15 cellular contexts compared by ENCODE assay signal in the genomic region with DNA sequence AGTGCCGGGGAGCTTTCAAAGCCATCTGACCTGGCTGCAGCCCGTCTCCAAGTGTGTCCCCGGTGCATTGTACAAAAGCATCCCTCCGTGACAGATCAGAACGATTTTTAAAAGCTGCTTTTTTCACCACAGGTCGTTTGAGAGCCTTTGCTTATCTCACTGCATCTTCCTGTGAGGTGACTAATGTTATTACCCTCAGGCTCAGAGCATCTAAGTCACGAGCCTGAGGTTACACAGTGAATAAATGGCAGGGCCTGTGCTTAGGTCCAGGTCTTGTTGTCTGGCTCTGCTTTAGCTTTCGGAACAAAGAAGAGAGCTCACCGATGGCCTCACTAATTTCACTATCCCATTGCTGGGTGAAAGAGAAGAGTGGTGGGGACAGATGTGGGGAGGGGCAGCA.
"Had no signal": no experiment of that assay in that cellular context is flagged by ENCODE, and none has a peak within 500 bp of the region (broad histone marks: within the 10 kb centered on the region; RNA-seq: fewer than 3 reads in every experiment).

No MANE protein-coding gene starts in this region.

- H3K4me3 ChIP-seq: heart left ventricle, prostate gland, sigmoid colon, upper lobe of left lung had no signal

- DNase-seq: activated B cell treated with CpG ODN at 0.5 μM for 24 hours; activated CD4-positive, alpha-beta T cell treated with anti-CD3 and anti-CD28 coated beads, Interleukin-2, amount 10 ng/mL, durations not matched to agents 7 days and 5 days; activated effector memory CD4-positive, alpha-beta T cell treated with Interleukin-2 at 50 U/mL for 16 hours; activated T-cell treated with anti-CD3 and anti-CD28 coated beads for 4 hours; mesenchymal stem cell; occipital lobe; sigmoid colon; stimulated activated CD4-positive, alpha-beta T cell treated with anti-CD3 and anti-CD28 coated beads, Interleukin-12 subunit alpha, Interleukin-12 subunit beta, amount 100 ng/mL, for 4 hours; stimulated activated naive CD4-positive, alpha-beta T cell; substantia nigra had no signal

- ATAC-seq: left lobe of liver; natural killer cell treated with Interleukin-12 subunit alpha and Interleukin-12 subunit beta and Interleukin-15 and Interleukin-18, amount 100 ng/mL, for 72 hours had no signal

- H3K4me1 ChIP-seq: prostate gland, sigmoid colon, upper lobe of left lung had no signal

- H3K36me3 ChIP-seq: prostate gland, upper lobe of left lung had no signal

- H3K27ac ChIP-seq: prostate gland, sigmoid colon, upper lobe of left lung had no signal

- H3K9me3 ChIP-seq: heart left ventricle, prostate gland, sigmoid colon, upper lobe of left lung had no signal

- H3K27me3 ChIP-seq: heart left ventricle, sigmoid colon, upper lobe of left lung had no signal
